ENCODE assay signal across 21 cellular contexts in genomic region chr9:34687631-34688030, GRCh38. TPM values are rescaled to one million over a fixed set of nuclear protein-coding genes. Genes with fewer than 3 reads are reported as not detected.
DNase-seq lines count a peak whose midpoint lies in the region; ATAC-seq and TF ChIP-seq lines count a peak whose summit lies in the region.
"Had no signal": no experiment of that assay in that cellular context is flagged by ENCODE, and none has a peak within 500 bp of the region (broad histone marks: within the 10 kb centered on the region; RNA-seq: fewer than 3 reads in every experiment).

No MANE protein-coding gene starts in this region.

- H3K36me3 ChIP-seq in MG63 = no peaks in the 10 kb centered on the region
- H3K36me3 ChIP-seq: HAP-1 had no signal

- H3K27me3 ChIP-seq in MG63 = no peaks in the 10 kb centered on the region

- no peak for ATAC-seq in HG02981 (IDR thresholded peaks at IDR 0.05; ENCODE audit: unreplicated experiment)
- ATAC-seq: CD8-positive, alpha-beta T cell had no signal

- H3K27ac Mint-ChIP-seq in chondrocyte (ENCODE audit: unreplicated experiment) = no peak overlapping the region
- peak overlapping the region; percentile 30 for H3K27ac Mint-ChIP-seq in nephron progenitor cell
- H3K27ac Mint-ChIP-seq: CD8-positive, alpha-beta T cell; HFFc6 had no signal

- H3K27me3 Mint-ChIP-seq in chondrocyte (ENCODE audit: low read depth) (no peaks in the 10 kb centered on the region), nephron progenitor cell (ENCODE audit: low read depth, poor library complexity) (no peaks in the 10 kb centered on the region)

- peak overlapping the region in 16 of 21 experiments; percentile 10 to 81 (median 50) for H3K27ac ChIP-seq in skin epidermis
- H3K27ac ChIP-seq: GM23248, SK-N-MC had no signal

- DNase-seq in chondrocyte (ENCODE audit: low spot score) (peak; percentile 59), nephron progenitor cell (no peak), MG63 (no peak)
- DNase-seq: Caco-2; CD8-positive, alpha-beta T cell; GM23248; HFFc6; KBM-7; NCI-H1105 treated with DMSO at 0.1 percent for 48 hours; NCI-H2029; NCI-H446; NCI-H524 treated with DMSO at 0.1 percent for 48 hours; NCI-H774; SIG-M5 had no signal

- H3K36me3 Mint-ChIP-seq in chondrocyte (ENCODE audit: low read depth) (peaks cover 2% of the 10 kb centered on the region), nephron progenitor cell (ENCODE audit: low read depth) (peaks cover 16% of the 10 kb centered on the region)
- H3K36me3 Mint-ChIP-seq: CD8-positive, alpha-beta T cell had no signal

- TF ChIP-seq CTCF in chondrocyte (IDR thresholded peaks at IDR 0.05) (no peak), nephron progenitor cell (IDR thresholded peaks at IDR 0.05) (no peak)

- H3K9me3 Mint-ChIP-seq in chondrocyte (ENCODE audit: low read depth) (no peaks in the 10 kb centered on the region), nephron progenitor cell (no peaks in the 10 kb centered on the region)
- H3K9me3 Mint-ChIP-seq: CD8-positive, alpha-beta T cell; HFFc6 had no signal

- H3K4me3 ChIP-seq in skin epidermis = no peak overlapping the region
- H3K4me3 ChIP-seq in MG63 = no peak overlapping the region
- H3K4me3 ChIP-seq: GM23248, HAP-1, SK-N-MC had no signal

- H3K4me1 Mint-ChIP-seq in chondrocyte (ENCODE audit: low read depth) (no peaks in the 10 kb centered on the region), nephron progenitor cell (peaks cover 49% of the 10 kb centered on the region)

- no peak overlapping the region for H3K4me3 Mint-ChIP-seq in chondrocyte (ENCODE audit: unreplicated experiment)
- no peak overlapping the region for H3K4me3 Mint-ChIP-seq in nephron progenitor cell
- H3K4me3 Mint-ChIP-seq: CD8-positive, alpha-beta T cell; HFFc6 had no signal

- H3K9me3 ChIP-seq in MG63 = no peaks in the 10 kb centered on the region
- H3K9me3 ChIP-seq: Caco-2, HAP-1 had no signal

RNA-seq across cellular contexts. Expression of gene CCL19, which starts 3.4 kb away (rescaled TPM):
- not detected in 3 replicates for total RNA-seq in chondrocyte
- total RNA-seq in MG63 (2014; rRNA removed; shearing (Covaris generic); ENCODE audit: low replicate concordance) = not detected in 2 replicates
- total RNA-seq: A673; Caco-2; CD8-positive, alpha-beta T cell; GM23248; HFFc6; LHCN-M2; MCF 10A had no signal

RNA-seq across cellular contexts. Expression of gene CCL21, which starts 22.3 kb away (rescaled TPM):
- total RNA-seq in chondrocyte = not detected in 3 replicates
- not detected in 2 replicates for total RNA-seq in MG63 (2014; rRNA removed; shearing (Covaris generic); ENCODE audit: low replicate concordance)
- total RNA-seq: A673; Caco-2; CD8-positive, alpha-beta T cell; GM23248; HFFc6; LHCN-M2; MCF 10A had no signal

RNA-seq across cellular contexts. Expression of gene CCL27, which starts 25.2 kb away (rescaled TPM):
- total RNA-seq in chondrocyte = not detected in 3 replicates
- not detected in 2 replicates for total RNA-seq in MG63 (2014; rRNA removed; shearing (Covaris generic); ENCODE audit: low replicate concordance)
- total RNA-seq: A673; Caco-2; CD8-positive, alpha-beta T cell; GM23248; LHCN-M2; MCF 10A had no signal

RNA-seq across cellular contexts. Expression of gene IL11RA, which starts 35.6 kb away (rescaled TPM):
- 32.0 to 33.7 TPM (median 32.9 TPM) in 3 replicates for total RNA-seq in chondrocyte
- total RNA-seq in MG63 (2014; rRNA removed; shearing (Covaris generic); ENCODE audit: low replicate concordance) = 10.2 and 16.9 TPM in 2 replicates

RNA-seq across cellular contexts. Expression of gene GALT, which starts 41.2 kb away (rescaled TPM):
- 35.5 to 51.8 TPM (median 38.2 TPM) in 3 replicates for total RNA-seq in chondrocyte
- 8.2 and 9.9 TPM in 2 replicates for total RNA-seq in MG63 (2014; rRNA removed; shearing (Covaris generic); ENCODE audit: low replicate concordance)
